ENCODE assay signal across 27 cellular contexts in the genomic region with DNA sequence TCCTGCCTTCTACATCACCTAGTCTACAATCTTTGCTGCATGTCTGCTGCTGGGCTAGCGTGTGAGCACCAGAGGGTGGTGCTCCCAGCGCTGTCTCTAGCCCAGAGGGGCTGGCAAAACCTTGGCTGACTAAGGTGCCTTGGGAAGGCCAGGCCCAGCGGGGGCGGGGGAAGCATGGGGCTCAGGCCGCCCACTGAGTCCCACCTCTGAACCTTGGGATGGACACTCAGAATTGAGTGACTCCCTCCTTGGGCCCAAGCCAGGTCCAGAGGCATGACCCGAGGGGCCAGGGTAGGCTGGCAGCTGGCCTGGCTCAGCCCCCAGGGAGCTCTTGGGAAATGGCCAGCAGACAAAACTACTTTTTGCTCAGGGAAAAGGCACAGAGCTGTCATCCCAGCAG. TPM values are rescaled to one million over a fixed set of nuclear protein-coding genes. Genes with fewer than 3 reads are reported as not detected.
"Had no signal": no experiment of that assay in that cellular context is flagged by ENCODE, and none has a peak within 500 bp of the region (broad histone marks: within the 10 kb centered on the region; RNA-seq: fewer than 3 reads in every experiment).

No MANE protein-coding gene starts in this region.

- H3K4me1 ChIP-seq: gastrocnemius medialis, thyroid gland had no signal

- H3K4me1 Mint-ChIP-seq: activated naive CD8-positive, alpha-beta T cell treated with anti-CD3 and anti-CD28 coated beads, Interleukin-2, amount 10 ng/mL, durations not matched to agents 7 days and 5 days; memory B cell had no signal

- H3K27me3 Mint-ChIP-seq: activated naive CD8-positive, alpha-beta T cell treated with anti-CD3 and anti-CD28 coated beads, Interleukin-2, amount 10 ng/mL, durations not matched to agents 7 days and 5 days; dendritic cell treated with granulocyte-macrophage colony-stimulating factor and Interleukin-4, amounts not matched to agents 40 ng/mL and 50 ng/mL, for 4 days; memory B cell had no signal

- H3K4me3 ChIP-seq: gastrocnemius medialis, spleen, thyroid gland had no signal

- H3K4me3 Mint-ChIP-seq: activated naive CD4-positive, alpha-beta T cell treated with anti-CD3 and anti-CD28 coated beads for 36 hours; activated naive CD8-positive, alpha-beta T cell treated with anti-CD3 and anti-CD28 coated beads, Interleukin-2, amount 10 ng/mL, durations not matched to agents 7 days and 5 days; activated T-cell treated with anti-CD3 and anti-CD28 coated beads, Interleukin-2, amount 50 U/mL, for 4 hours; dendritic cell treated with granulocyte-macrophage colony-stimulating factor and Interleukin-4, amounts not matched to agents 40 ng/mL and 50 ng/mL, for 4 days; memory B cell had no signal

- H3K9me3 Mint-ChIP-seq: activated naive CD4-positive, alpha-beta T cell treated with anti-CD3 and anti-CD28 coated beads for 36 hours; activated naive CD8-positive, alpha-beta T cell treated with anti-CD3 and anti-CD28 coated beads, Interleukin-2, amount 10 ng/mL, durations not matched to agents 7 days and 5 days; activated T-cell treated with anti-CD3 and anti-CD28 coated beads, Interleukin-2, amount 50 U/mL, for 4 hours; activated T-helper 2 cell treated with anti-CD3 and anti-CD28 coated beads, Interferon-gamma antibody, Interleukin-2, Interleukin-4, amounts not matched to agents 10 μg/mL and 5 μg/mL and 100 μg/mL, durations not matched to agents 14 hours and 24 hours and 36 hours; dendritic cell treated with granulocyte-macrophage colony-stimulating factor and Interleukin-4, amounts not matched to agents 40 ng/mL and 50 ng/mL, for 4 days; memory B cell had no signal

- DNase-seq: activated CD4-positive, alpha-beta T cell treated with anti-CD3 and anti-CD28 coated beads for 4 hours; activated CD4-positive, alpha-beta T cell treated with anti-CD3 and anti-CD28 coated beads, Interleukin-2, amount 50 U/mL, for 48 hours; activated CD4-positive, CD25-positive, alpha-beta regulatory T cell; activated CD8-positive, alpha-beta memory T cell treated with anti-CD3 and anti-CD28 coated beads, Interleukin-2, amount 50 U/mL, for 48 hours; activated naive CD4-positive, alpha-beta T cell treated with anti-CD3 and anti-CD28 coated beads for 36 hours; activated naive CD8-positive, alpha-beta T cell treated with anti-CD3 and anti-CD28 coated beads, Interleukin-2, amount 10 ng/mL, durations not matched to agents 7 days and 5 days; activated T-cell treated with anti-CD3 and anti-CD28 coated beads, Interleukin-2, amount 50 U/mL, for 4 hours; effector CD8-positive, alpha-beta T cell; gastrocnemius medialis; islet precursor cell; left colon; occipital lobe; spleen; stimulated activated CD4-positive, alpha-beta T cell treated with anti-CD3 and anti-CD28 coated beads, Interleukin-4, amount 100 ng/mL, for 1 hour; stimulated activated naive CD4-positive, alpha-beta T cell treated with Interleukin-2 at 50 U/mL for 16 hours; T-helper 9 cell; thyroid gland had no signal

- H3K27ac ChIP-seq: thyroid gland had no signal

- H3K9me3 ChIP-seq: gastrocnemius medialis, spleen, thyroid gland had no signal

- FAIRE-seq: bronchial epithelial cell had no signal

- ATAC-seq: activated T-cell treated with anti-CD3 and anti-CD28 coated beads, Interleukin-2, amount 50 U/mL, for 4 hours; esophagus mucosa; gastrocnemius medialis; left colon had no signal

- H3K27ac Mint-ChIP-seq: activated naive CD4-positive, alpha-beta T cell treated with anti-CD3 and anti-CD28 coated beads for 36 hours; activated naive CD8-positive, alpha-beta T cell treated with anti-CD3 and anti-CD28 coated beads, Interleukin-2, amount 10 ng/mL, durations not matched to agents 7 days and 5 days; activated T-helper 2 cell treated with anti-CD3 and anti-CD28 coated beads, Interferon-gamma antibody, Interleukin-2, Interleukin-4, amounts not matched to agents 10 μg/mL and 5 μg/mL and 100 μg/mL, durations not matched to agents 14 hours and 24 hours and 36 hours; dendritic cell treated with granulocyte-macrophage colony-stimulating factor and Interleukin-4, amounts not matched to agents 40 ng/mL and 50 ng/mL, for 4 days; memory B cell had no signal

- H3K27me3 ChIP-seq: gastrocnemius medialis, spleen, thyroid gland had no signal

RNA-seq across cellular contexts. Expression of a gene that starts 7.6 kb away (rescaled TPM):
- total RNA-seq: activated CD8-positive, alpha-beta memory T cell treated with anti-CD3 and anti-CD28 coated beads for 36 hours; activated T-helper 2 cell treated with anti-CD3 and anti-CD28 coated beads, Interferon-gamma antibody, Interleukin-2, Interleukin-4, amounts not matched to agents 10 μg/mL and 5 μg/mL and 100 μg/mL, durations not matched to agents 14 hours and 24 hours and 36 hours; endothelial cell of umbilical vein; esophagus mucosa; T-helper 1 cell treated with Interleukin-12 subunit alpha and Interleukin-12 subunit beta and Interleukin-4 antibody, amounts not matched to agents 30 ng/mL and 1 ng/mL, for 36 hours had no signal
- polyA plus RNA-seq: endothelial cell of umbilical vein had no signal

RNA-seq across cellular contexts. Expression of a gene that starts 35.5 kb away (rescaled TPM):
- total RNA-seq: activated CD8-positive, alpha-beta memory T cell treated with anti-CD3 and anti-CD28 coated beads for 36 hours; activated naive CD4-positive, alpha-beta T cell treated with anti-CD3 and anti-CD28 coated beads for 36 hours; activated T-cell treated with anti-CD3 and anti-CD28 coated beads, Interleukin-2, amount 50 U/mL, for 4 hours; activated T-helper 2 cell treated with anti-CD3 and anti-CD28 coated beads, Interferon-gamma antibody, Interleukin-2, Interleukin-4, amounts not matched to agents 10 μg/mL and 5 μg/mL and 100 μg/mL, durations not matched to agents 14 hours and 24 hours and 36 hours; bronchial epithelial cell; esophagus mucosa; gastrocnemius medialis; mononuclear cell; T-helper 1 cell treated with Interleukin-12 subunit alpha and Interleukin-12 subunit beta and Interleukin-4 antibody, amounts not matched to agents 30 ng/mL and 1 ng/mL, for 36 hours had no signal
- polyA plus RNA-seq: neural cell had no signal
